In genomic region chr17:50856431-50856830, GRCh38 we compare ENCODE assay signal across 26 cellular contexts. TPM values are rescaled to one million over a fixed set of nuclear protein-coding genes. Genes with fewer than 3 reads are reported as not detected.
"Had no signal": no experiment of that assay in that cellular context is flagged by ENCODE, and none has a peak within 500 bp of the region (broad histone marks: within the 10 kb centered on the region; RNA-seq: fewer than 3 reads in every experiment).

No MANE protein-coding gene starts in this region.

- H3K36me3 ChIP-seq: suprapubic skin had no signal

- H3K4me3 ChIP-seq: dorsolateral prefrontal cortex, lung, suprapubic skin, tibial artery had no signal

- H3K27me3 ChIP-seq: dorsolateral prefrontal cortex, suprapubic skin, tibial artery had no signal

- ATAC-seq: activated CD8-positive, alpha-beta T cell treated with anti-CD3 and anti-CD28 coated beads for 36 hours; activated naive CD4-positive, alpha-beta T cell treated with anti-CD3 and anti-CD28 coated beads, Interleukin-2, amount 50 U/mL, for 72 hours; stimulated activated naive B cell treated with anti-CD40 and anti-IgM and Interleukin-4, amounts not matched to agents 10 μg/mL and 1 μg/mL and 100 μg/mL, for 72 hours; WTC11 had no signal

- H3K9me3 ChIP-seq: neutrophil, suprapubic skin, tibial artery had no signal

- DNase-seq: activated CD4-positive, alpha-beta T cell treated with anti-CD3 and anti-CD28 coated beads, Interleukin-2, amount 50 U/mL, for 1 hour; activated CD8-positive, alpha-beta T cell treated with anti-CD3 and anti-CD28 coated beads for 36 hours; activated naive CD4-positive, alpha-beta T cell; activated T-cell treated with anti-CD3 and anti-CD28 coated beads, Interleukin-2, amount 50 U/mL, for 48 hours; dorsolateral prefrontal cortex; effector memory CD4-positive, alpha-beta T cell; head of caudate nucleus; hippocampal formation; mesendoderm; stimulated activated CD4-positive, alpha-beta T cell treated with anti-CD3 and anti-CD28 coated beads, Interleukin-15, amount 100 ng/mL, for 24 hours; stimulated activated CD4-positive, alpha-beta T cell treated with anti-CD3 and anti-CD28 coated beads, Interleukin-2, amount 100 ng/mL, for 24 hours; stimulated activated naive B cell treated with anti-CD40 and anti-IgM and Interleukin-4, amounts not matched to agents 10 μg/mL and 1 μg/mL and 100 μg/mL, for 72 hours; SW 1271; T-helper 9 cell; tibial artery had no signal

- H3K27ac ChIP-seq: dorsolateral prefrontal cortex, neutrophil, suprapubic skin, tibial artery had no signal

RNA-seq across cellular contexts. Expression of gene WFIKKN2, which starts 21.0 kb away (rescaled TPM):
- total RNA-seq: activated CD8-positive, alpha-beta T cell treated with anti-CD3 and anti-CD28 coated beads for 36 hours; activated naive CD4-positive, alpha-beta T cell treated with anti-CD3 and anti-CD28 coated beads, Interleukin-2, amount 50 U/mL, for 72 hours; bronchial epithelial cell; endothelial cell of umbilical vein; kidney epithelial cell; mononuclear cell; osteocyte; progenitor cell of endocrine pancreas had no signal
